16 cellular contexts compared by ENCODE assay signal in the genomic region with DNA sequence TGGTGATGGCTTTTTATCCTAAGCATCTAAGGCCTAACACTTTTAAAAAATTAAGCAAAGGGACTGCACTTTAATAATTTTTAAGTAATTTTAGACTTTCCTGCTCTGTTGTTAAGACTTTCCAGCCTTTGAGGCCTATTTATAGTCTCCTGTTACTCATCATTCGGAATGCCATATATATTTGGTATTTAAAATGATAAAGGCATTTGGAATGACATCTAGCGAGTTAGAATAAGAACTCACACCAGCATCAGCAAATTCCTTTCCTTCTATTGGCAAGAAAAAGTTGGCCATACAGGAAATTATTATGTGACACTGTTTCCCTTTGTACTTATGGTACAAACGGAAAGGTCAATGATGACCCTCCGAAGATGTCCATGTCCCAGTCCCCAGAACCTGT.
A peak's percentile ranks its signal among the peaks of the same experiment; 100 is the strongest.
DNase-seq lines count a peak whose midpoint lies in the region; ATAC-seq and TF ChIP-seq lines count a peak whose summit lies in the region.
"Had no signal": no experiment of that assay in that cellular context is flagged by ENCODE, and none has a peak within 500 bp of the region (broad histone marks: within the 10 kb centered on the region; RNA-seq: fewer than 3 reads in every experiment).

No MANE protein-coding gene starts in this region.

- TF ChIP-seq EP300 in esophagus muscularis mucosa (IDR thresholded peaks at IDR 0.05), result no peak

- POLR2A ChIA-PET in BJ (lab: Charles Lee) (no interaction called here), A673 (lab: Charles Lee; ENCODE audit: low non-redundant PET) (interaction anchor here (0.6 kb wide), 1 partner anchor 727 kb away, joined by 3 read pairs; no protein-coding TSS in a partner anchor)
- POLR2A ChIA-PET in CD8-positive, alpha-beta T cell (lab: Charles Lee), result no interaction called here

- no peak for TF ChIP-seq POLR2A in esophagus muscularis mucosa (IDR thresholded peaks at IDR 0.05; ENCODE audit: low read depth)

- WGBS in esophagus muscularis mucosa, result 67% methylated on average over 4 of the region's 4 CpGs

- BruUV-seq in A673 (replicated peaks; lab: Mats Ljungman, UMichigan), result no TSS peak

- H3K4me2 ChIP-seq in osteoblast (ENCODE audit: insufficient read depth, low read length), result peak overlapping the region; percentile 39
- H3K4me2 ChIP-seq: BLaER1 treated with 17β-estradiol and CSF1 and Interleukin-3, amounts not matched to agents 10 nM and 100 nM had no signal

- H2AFZ ChIP-seq in osteoblast (ENCODE audit: low read length), result no peak overlapping the region

- no peaks in the 10 kb centered on the region for H3K9me3 ChIP-seq in esophagus muscularis mucosa
- no peaks in the 10 kb centered on the region for H3K9me3 ChIP-seq in osteoblast (ENCODE audit: low read depth, low read length)
- peaks cover 3% of the 10 kb centered on the region for H3K9me3 ChIP-seq in A673 (ENCODE audit: low read depth, low read length, poor library complexity, severe bottlenecking)
- H3K9me3 ChIP-seq in CD8-positive, alpha-beta T cell (ENCODE audit: low read length), result no peaks in the 10 kb centered on the region

- intact Hi-C loops in esophagus muscularis mucosa (cut with DNase I) (loop anchor here (10.0 kb wide), 1 partner anchor 71 kb away; no protein-coding TSS in a partner anchor), A673 (cut with micrococcal nuclease; ENCODE audit: unreplicated experiment) (no loop called here)
- intact Hi-C loops in CD8-positive, alpha-beta T cell (cut with DNase I, micrococcal nuclease), result no loop called here

- no peaks in the 10 kb centered on the region for H3K36me3 ChIP-seq in BJ (ENCODE audit: control insufficient read depth, insufficient read depth, low read length)
- no peaks in the 10 kb centered on the region for H3K36me3 ChIP-seq in esophagus muscularis mucosa
- H3K36me3 ChIP-seq in osteoblast (ENCODE audit: insufficient read depth, low read length), result no peaks in the 10 kb centered on the region
- H3K36me3 ChIP-seq in A673 (ENCODE audit: insufficient read depth, low read length, poor library complexity, severe bottlenecking), result no peaks in the 10 kb centered on the region
- H3K36me3 ChIP-seq in CD8-positive, alpha-beta T cell (ENCODE audit: insufficient read depth, low read length), result no peaks in the 10 kb centered on the region
- H3K36me3 ChIP-seq: BLaER1 treated with 17β-estradiol and CSF1 and Interleukin-3, amounts not matched to agents 10 nM and 100 nM had no signal

- H3K4me1 ChIP-seq in esophagus muscularis mucosa (peaks cover 0 to 29% (median 18%) of the 10 kb centered on the region in 4 donors), osteoblast (ENCODE audit: insufficient read depth, low read length) (peaks cover 24% of the 10 kb centered on the region), A673 (ENCODE audit: insufficient read depth, low read length, poor library complexity, severe bottlenecking) (no peaks in the 10 kb centered on the region)
- peaks cover 10% of the 10 kb centered on the region for H3K4me1 ChIP-seq in CD8-positive, alpha-beta T cell (ENCODE audit: insufficient read depth, low read length)
- H3K4me1 ChIP-seq: BLaER1 treated with 17β-estradiol and CSF1 and Interleukin-3, amounts not matched to agents 10 nM and 100 nM had no signal

- CTCF ChIA-PET in BJ (lab: Yijun Ruan, JAX) (no interaction called here), A673 (lab: Charles Lee) (no interaction called here)
- CTCF ChIA-PET in CD8-positive, alpha-beta T cell (lab: Charles Lee), result no interaction called here

- H3K36me3 Mint-ChIP-seq in CD8-positive, alpha-beta T cell, result peaks cover 2% of the 10 kb centered on the region

- H3K79me2 ChIP-seq in osteoblast (ENCODE audit: insufficient read depth, low read length), result no peaks in the 10 kb centered on the region

- peak; percentile 70 for DNase-seq in BJ (ENCODE audit: low read depth)
- peak; percentile 15 for DNase-seq in RKO (ENCODE audit: low spot score)
- DNase-seq in esophagus muscularis mucosa (ENCODE audit: extremely low spot score), result no peak
- peak; percentile 88 for DNase-seq in osteoblast (ENCODE audit: insufficient read length, low spot score, missing footprints)
- DNase-seq in A673 (ENCODE audit: low spot score), result no peak
- no peak for DNase-seq in CD8-positive, alpha-beta T cell
- DNase-seq in NCI-H510A treated with DMSO at 0.1 percent for 48 hours (lab: John Stamatoyannopoulos, UW), result no peak
- DNase-seq: glutamatergic neuron, left ventricle myocardium superior, NCI-H1436, NCI-H510A, Right ventricle myocardium superior had no signal

- H4K20me1 ChIP-seq in osteoblast (ENCODE audit: insufficient read depth, low read length), result no peaks in the 10 kb centered on the region
- H4K20me1 ChIP-seq: BLaER1 treated with 17β-estradiol and CSF1 and Interleukin-3, amounts not matched to agents 10 nM and 100 nM had no signal

- no peak overlapping the region for H3K4me3 Mint-ChIP-seq in CD8-positive, alpha-beta T cell
- H3K4me3 Mint-ChIP-seq: activated naive CD4-positive, alpha-beta T cell treated with anti-CD3 and anti-CD28 coated beads, Interleukin-2, amount 50 U/mL, for 24 hours had no signal

- no peaks in the 10 kb centered on the region for H3K27me3 ChIP-seq in BJ (ENCODE audit: control insufficient read depth, insufficient read depth, low read length)
- no peaks in the 10 kb centered on the region for H3K27me3 ChIP-seq in esophagus muscularis mucosa
- no peaks in the 10 kb centered on the region for H3K27me3 ChIP-seq in osteoblast (ENCODE audit: insufficient read depth, low read length)
- H3K27me3 ChIP-seq in A673 (replicated peaks; ENCODE audit: insufficient read depth, low read depth, low read length, poor library complexity), result no peaks in the 10 kb centered on the region
- no peaks in the 10 kb centered on the region for H3K27me3 ChIP-seq in CD8-positive, alpha-beta T cell (ENCODE audit: insufficient read depth, low read length)

- H3K4me1 Mint-ChIP-seq in CD8-positive, alpha-beta T cell (ENCODE audit: low read depth), result peaks cover 15% of the 10 kb centered on the region

- H3K27me3 Mint-ChIP-seq in CD8-positive, alpha-beta T cell (ENCODE audit: low read depth), result peaks cover 16% of the 10 kb centered on the region

- H3K4me3 ChIP-seq in BJ (ENCODE audit: low read depth, low read length) (no peak overlapping the region), esophagus muscularis mucosa (no peak overlapping the region), osteoblast (ENCODE audit: insufficient read depth, low read length) (no peak overlapping the region), A673 (ENCODE audit: low read depth, low read length, poor library complexity, severe bottlenecking) (no peak overlapping the region)
- no peak overlapping the region for H3K4me3 ChIP-seq in CD8-positive, alpha-beta T cell (ENCODE audit: low read depth, low read length)
- H3K4me3 ChIP-seq: BLaER1 treated with 17β-estradiol and CSF1 and Interleukin-3, amounts not matched to agents 10 nM and 100 nM had no signal

- ATAC-seq in GM19455 (IDR thresholded peaks at IDR 0.05; ENCODE audit: unreplicated experiment), result no peak
- no peak for ATAC-seq in CD8-positive, alpha-beta T cell
- ATAC-seq: left ventricle myocardium superior had no signal

- H3K27ac ChIP-seq in esophagus muscularis mucosa (replicated peaks in 1 of 4) (peak overlapping the region; percentile 74 to 85 (median 77)), osteoblast (ENCODE audit: low read depth, low read length) (peak overlapping the region; percentile 83), A673 (ENCODE audit: low read depth, low read length, poor library complexity, severe bottlenecking) (no peak overlapping the region)
- H3K27ac ChIP-seq in CD8-positive, alpha-beta T cell (ENCODE audit: low read depth, low read length), result no peak overlapping the region
- H3K27ac ChIP-seq: BLaER1 treated with 17β-estradiol and CSF1 and Interleukin-3, amounts not matched to agents 10 nM and 100 nM had no signal

- TF ChIP-seq CTCF in BJ (IDR thresholded peaks at IDR 0.05; ENCODE audit: insufficient read depth, low read depth, low read length) (no peak), esophagus muscularis mucosa (IDR thresholded peaks at IDR 0.05) (no peak), osteoblast (IDR thresholded peaks at IDR 0.05; ENCODE audit: extremely low read depth, low read depth, low read length) (no peak), A673 (conservative IDR thresholded peaks at IDR 0.05; ENCODE audit: low read depth, low read length) (no peak)
- TF ChIP-seq CTCF in CD8-positive, alpha-beta T cell (IDR thresholded peaks at IDR 0.05), result no peak

- H3K9me3 Mint-ChIP-seq in CD8-positive, alpha-beta T cell, result peaks cover 3% of the 10 kb centered on the region

- H3K27ac Mint-ChIP-seq in CD8-positive, alpha-beta T cell, result no peak overlapping the region
- H3K27ac Mint-ChIP-seq: activated naive CD4-positive, alpha-beta T cell treated with anti-CD3 and anti-CD28 coated beads, Interleukin-2, amount 50 U/mL, for 24 hours; IgD-negative memory B cell had no signal

Comparison
In these comparisons a context has a peak if more than half of its experiments do, and no peak if none do; other contexts are left out.
1. DNase-seq: peak in BJ (single experiment), RKO (single experiment) and osteoblast (single experiment); none in esophagus muscularis mucosa (single experiment), A673 (single experiment), CD8-positive, alpha-beta T cell (0 of 7) and NCI-H510A treated with DMSO at 0.1 percent for 48 hours (single experiment).
2. H3K27ac ChIP-seq: peak in esophagus muscularis mucosa (4 of 4) and osteoblast (single experiment); none in A673 (single experiment) and CD8-positive, alpha-beta T cell (single experiment).